1 cellular context compared by ENCODE assay signal in the genomic region with DNA sequence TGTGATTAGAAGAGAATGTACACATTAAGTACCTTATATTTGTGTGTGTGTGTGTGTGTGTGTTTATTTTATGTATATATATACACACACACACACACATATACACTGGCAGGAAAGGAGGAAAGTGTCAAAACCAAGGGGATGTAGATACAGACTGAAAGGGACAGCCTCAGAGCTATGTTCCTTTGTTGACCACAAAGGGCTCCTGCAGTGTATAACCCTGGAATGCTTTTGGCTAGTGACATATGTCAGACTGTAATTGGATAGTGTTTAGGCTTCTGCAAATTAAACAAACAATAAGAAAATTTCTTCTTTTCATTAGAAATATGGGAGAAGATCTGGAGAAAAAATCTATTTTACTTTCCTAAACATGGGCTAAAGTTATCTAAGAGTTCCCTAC.
TF ChIP-seq lines count a peak whose summit lies in the region.

No MANE protein-coding gene starts in this region.

TF ChIP-seq in HepG2, 621 proteins besides CTCF, POLR2A, EP300 and RAD21:
- TF ChIP-seq CENPT (CRISPR knock-in tag; IDR thresholded peaks at IDR 0.05; ENCODE audit: low read depth) (no peak), RXRB (CRISPR knock-in tag; IDR thresholded peaks at IDR 0.05; ENCODE audit: borderline replicate concordance) (no peak), ZNF607 (CRISPR knock-in tag; IDR thresholded peaks at IDR 0.05; ENCODE audit: borderline replicate concordance) (no peak), ZNF850 (CRISPR knock-in tag; conservative IDR thresholded peaks at IDR 0.05) (no peak), ZNF333 (CRISPR knock-in tag; IDR thresholded peaks at IDR 0.05; ENCODE audit: borderline replicate concordance) (no peak), KDM4B (CRISPR knock-in tag; IDR thresholded peaks at IDR 0.05) (no peak), ZNF709 (CRISPR knock-in tag; IDR thresholded peaks at IDR 0.05) (no peak), NCOR1 (IDR thresholded peaks at IDR 0.05; ENCODE audit: borderline replicate concordance, low read length) (no peak), ATF1 (CRISPR knock-in tag; IDR thresholded peaks at IDR 0.05) (no peak), KLF6 (CRISPR knock-in tag; IDR thresholded peaks at IDR 0.05) (no peak)
- TF ChIP-seq, protein P1, sequence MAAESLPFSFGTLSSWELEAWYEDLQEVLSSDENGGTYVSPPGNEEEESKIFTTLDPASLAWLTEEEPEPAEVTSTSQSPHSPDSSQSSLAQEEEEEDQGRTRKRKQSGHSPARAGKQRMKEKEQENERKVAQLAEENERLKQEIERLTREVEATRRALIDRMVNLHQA (CRISPR knock-in tag; IDR thresholded peaks at IDR 0.05) = no peak
- TF ChIP-seq, protein P2, sequence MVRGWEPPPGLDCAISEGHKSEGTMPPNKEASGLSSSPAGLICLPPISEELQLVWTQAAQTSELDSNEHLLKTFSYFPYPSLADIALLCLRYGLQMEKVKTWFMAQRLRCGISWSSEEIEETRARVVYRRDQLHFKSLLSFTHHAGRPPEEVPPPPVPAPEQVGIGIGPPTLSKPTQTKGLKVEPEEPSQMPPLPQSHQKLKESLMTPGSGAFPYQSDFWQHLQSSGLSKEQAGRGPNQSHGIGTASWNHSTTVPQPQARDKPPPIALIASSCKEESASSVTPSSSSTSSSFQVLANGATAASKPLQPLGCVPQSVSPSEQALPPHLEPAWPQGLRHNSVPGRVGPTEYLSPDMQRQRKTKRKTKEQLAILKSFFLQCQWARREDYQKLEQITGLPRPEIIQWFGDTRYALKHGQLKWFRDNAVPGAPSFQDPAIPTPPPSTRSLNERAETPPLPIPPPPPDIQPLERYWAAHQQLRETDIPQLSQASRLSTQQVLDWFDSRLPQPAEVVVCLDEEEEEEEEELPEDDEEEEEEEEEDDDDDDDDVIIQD (CRISPR knock-in tag; IDR thresholded peaks at IDR 0.05; ENCODE audit: low read depth) = no peak
- TF ChIP-seq, protein P3, sequence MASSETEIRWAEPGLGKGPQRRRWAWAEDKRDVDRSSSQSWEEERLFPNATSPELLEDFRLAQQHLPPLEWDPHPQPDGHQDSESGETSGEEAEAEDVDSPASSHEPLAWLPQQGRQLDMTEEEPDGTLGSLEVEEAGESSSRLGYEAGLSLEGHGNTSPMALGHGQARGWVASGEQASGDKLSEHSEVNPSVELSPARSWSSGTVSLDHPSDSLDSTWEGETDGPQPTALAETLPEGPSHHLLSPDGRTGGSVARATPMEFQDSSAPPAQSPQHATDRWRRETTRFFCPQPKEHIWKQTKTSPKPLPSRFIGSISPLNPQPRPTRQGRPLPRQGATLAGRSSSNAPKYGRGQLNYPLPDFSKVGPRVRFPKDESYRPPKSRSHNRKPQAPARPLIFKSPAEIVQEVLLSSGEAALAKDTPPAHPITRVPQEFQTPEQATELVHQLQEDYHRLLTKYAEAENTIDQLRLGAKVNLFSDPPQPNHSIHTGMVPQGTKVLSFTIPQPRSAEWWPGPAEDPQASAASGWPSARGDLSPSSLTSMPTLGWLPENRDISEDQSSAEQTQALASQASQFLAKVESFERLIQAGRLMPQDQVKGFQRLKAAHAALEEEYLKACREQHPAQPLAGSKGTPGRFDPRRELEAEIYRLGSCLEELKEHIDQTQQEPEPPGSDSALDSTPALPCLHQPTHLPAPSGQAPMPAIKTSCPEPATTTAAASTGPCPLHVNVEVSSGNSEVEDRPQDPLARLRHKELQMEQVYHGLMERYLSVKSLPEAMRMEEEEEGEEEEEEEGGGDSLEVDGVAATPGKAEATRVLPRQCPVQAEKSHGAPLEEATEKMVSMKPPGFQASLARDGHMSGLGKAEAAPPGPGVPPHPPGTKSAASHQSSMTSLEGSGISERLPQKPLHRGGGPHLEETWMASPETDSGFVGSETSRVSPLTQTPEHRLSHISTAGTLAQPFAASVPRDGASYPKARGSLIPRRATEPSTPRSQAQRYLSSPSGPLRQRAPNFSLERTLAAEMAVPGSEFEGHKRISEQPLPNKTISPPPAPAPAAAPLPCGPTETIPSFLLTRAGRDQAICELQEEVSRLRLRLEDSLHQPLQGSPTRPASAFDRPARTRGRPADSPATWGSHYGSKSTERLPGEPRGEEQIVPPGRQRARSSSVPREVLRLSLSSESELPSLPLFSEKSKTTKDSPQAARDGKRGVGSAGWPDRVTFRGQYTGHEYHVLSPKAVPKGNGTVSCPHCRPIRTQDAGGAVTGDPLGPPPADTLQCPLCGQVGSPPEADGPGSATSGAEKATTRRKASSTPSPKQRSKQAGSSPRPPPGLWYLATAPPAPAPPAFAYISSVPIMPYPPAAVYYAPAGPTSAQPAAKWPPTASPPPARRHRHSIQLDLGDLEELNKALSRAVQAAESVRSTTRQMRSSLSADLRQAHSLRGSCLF (CRISPR knock-in tag; IDR thresholded peaks at IDR 0.05; ENCODE audit: borderline replicate concordance) = no peak
- TF ChIP-seq, protein P4, sequence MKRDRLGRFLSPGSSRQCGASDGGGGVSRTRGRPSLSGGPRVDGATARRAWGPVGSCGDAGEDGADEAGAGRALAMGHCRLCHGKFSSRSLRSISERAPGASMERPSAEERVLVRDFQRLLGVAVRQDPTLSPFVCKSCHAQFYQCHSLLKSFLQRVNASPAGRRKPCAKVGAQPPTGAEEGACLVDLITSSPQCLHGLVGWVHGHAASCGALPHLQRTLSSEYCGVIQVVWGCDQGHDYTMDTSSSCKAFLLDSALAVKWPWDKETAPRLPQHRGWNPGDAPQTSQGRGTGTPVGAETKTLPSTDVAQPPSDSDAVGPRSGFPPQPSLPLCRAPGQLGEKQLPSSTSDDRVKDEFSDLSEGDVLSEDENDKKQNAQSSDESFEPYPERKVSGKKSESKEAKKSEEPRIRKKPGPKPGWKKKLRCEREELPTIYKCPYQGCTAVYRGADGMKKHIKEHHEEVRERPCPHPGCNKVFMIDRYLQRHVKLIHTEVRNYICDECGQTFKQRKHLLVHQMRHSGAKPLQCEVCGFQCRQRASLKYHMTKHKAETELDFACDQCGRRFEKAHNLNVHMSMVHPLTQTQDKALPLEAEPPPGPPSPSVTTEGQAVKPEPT (CRISPR knock-in tag; IDR thresholded peaks at IDR 0.05; ENCODE audit: low read depth) = no peak
- TF ChIP-seq, protein P5, sequence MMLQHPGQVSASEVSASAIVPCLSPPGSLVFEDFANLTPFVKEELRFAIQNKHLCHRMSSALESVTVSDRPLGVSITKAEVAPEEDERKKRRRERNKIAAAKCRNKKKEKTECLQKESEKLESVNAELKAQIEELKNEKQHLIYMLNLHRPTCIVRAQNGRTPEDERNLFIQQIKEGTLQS (CRISPR knock-in tag; IDR thresholded peaks at IDR 0.05) = no peak
- TF ChIP-seq, protein P6, sequence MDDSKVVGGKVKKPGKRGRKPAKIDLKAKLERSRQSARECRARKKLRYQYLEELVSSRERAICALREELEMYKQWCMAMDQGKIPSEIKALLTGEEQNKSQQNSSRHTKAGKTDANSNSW (CRISPR knock-in tag; IDR thresholded peaks at IDR 0.05; ENCODE audit: borderline replicate concordance) = no peak
